Comparison of ENCODE assay signal across 1 cellular context in genomic region chr6:11711644-11711993, GRCh38.
A peak's percentile ranks its signal among the peaks of the same experiment; 100 is the strongest.
TF ChIP-seq lines count a peak whose summit lies in the region.

No MANE protein-coding gene starts in this region.

TF ChIP-seq in GM12878, 131 proteins besides CTCF, POLR2A, EP300 and RAD21 (continued from another document and continues in another):
- TF ChIP-seq GABPA (IDR thresholded peaks at IDR 0.05; ENCODE audit: low read depth) (peak; percentile 51; the same call in 1 of the 2 replicates), ZNF384 (IDR thresholded peaks at IDR 0.05; ENCODE audit: borderline replicate concordance, low read depth, low read length) (peak; percentile 36; the same call in 1 of the 2 replicates), ELK1 (IDR thresholded peaks at IDR 0.05; ENCODE audit: low read depth, low read length) (no peak), ZSCAN29 (IDR thresholded peaks at IDR 0.05) (no peak), HDGF (IDR thresholded peaks at IDR 0.05) (no peak), CREM (IDR thresholded peaks at IDR 0.05; ENCODE audit: low read depth) (peak; percentile 88), PAX5 (IDR thresholded peaks at IDR 0.05; ENCODE audit: borderline replicate concordance, low read depth, low read length) (peak; percentile 88; the same call in 1 of the 2 replicates), ZNF207 (IDR thresholded peaks at IDR 0.05; ENCODE audit: borderline replicate concordance) (no peak), RB1 (IDR thresholded peaks at IDR 0.05; ENCODE audit: borderline replicate concordance) (no peak), CBX5 (IDR thresholded peaks at IDR 0.05; ENCODE audit: low read depth) (peak; percentile 80; the same call in 1 of the 2 replicates), CHD4 (IDR thresholded peaks at IDR 0.05) (no peak), NR2C2 (IDR thresholded peaks at IDR 0.05; ENCODE audit: borderline replicate concordance, control insufficient read depth, insufficient read length, low read depth) (no peak), TARDBP (IDR thresholded peaks at IDR 0.05; ENCODE audit: borderline replicate concordance) (no peak), SMARCA5 (IDR thresholded peaks at IDR 0.05) (no peak), POLR2AphosphoS5 (IDR thresholded peaks at IDR 0.05; ENCODE audit: low read length) (no peak; the same call in 1 of the 2 replicates), USF2 (IDR thresholded peaks at IDR 0.05; ENCODE audit: borderline replicate concordance, low read depth, low read length) (no peak; the same call in 1 of the 2 replicates), GATAD2B (conservative IDR thresholded peaks at IDR 0.05; ENCODE audit: low read depth) (no peak), STAT3 (IDR thresholded peaks at IDR 0.05; ENCODE audit: low read depth, low read length) (no peak), NFYA (IDR thresholded peaks at IDR 0.05; ENCODE audit: borderline replicate concordance, low read depth, low read length) (no peak), STAT1 (conservative IDR thresholded peaks at IDR 0.05) (no peak), RELA (IDR thresholded peaks at IDR 0.05; ENCODE audit: borderline replicate concordance, partially characterized antibody) (peak; percentile 81), ZNF274 (IDR thresholded peaks at IDR 0.05; ENCODE audit: insufficient read depth, insufficient read length) (no peak), ASH2L (IDR thresholded peaks at IDR 0.05; ENCODE audit: borderline replicate concordance, low read depth) (no peak), POU2F2 (IDR thresholded peaks at IDR 0.05; ENCODE audit: borderline replicate concordance, low read depth, low read length) (peak; percentile 59; the same call in 2 of the 3 replicates), TBL1XR1 (IDR thresholded peaks at IDR 0.05; ENCODE audit: low read depth, low read length) (0 out of 2 replicates have a peak, but pooled peaks have one; percentile 31), BMI1 (IDR thresholded peaks at IDR 0.05; ENCODE audit: borderline replicate concordance) (0 out of 2 replicates have a peak, but pooled peaks have one; percentile 18), SREBF2 (IDR thresholded peaks at IDR 0.05; ENCODE audit: low read length) (no peak), IRF3 (IDR thresholded peaks at IDR 0.05) (no peak), PML (IDR thresholded peaks at IDR 0.05; ENCODE audit: low read length) (peak; percentile 65; the same call in 1 of the 2 replicates), PAX8 (IDR thresholded peaks at IDR 0.05) (no peak), JUND (IDR thresholded peaks at IDR 0.05; ENCODE audit: low read depth, low read length) (peak; percentile 28; the same call in 1 of the 2 replicates), SREBF1 (IDR thresholded peaks at IDR 0.05; ENCODE audit: low read length) (no peak), RAD51 (IDR thresholded peaks at IDR 0.05) (no peak), CREB1 (IDR thresholded peaks at IDR 0.05; ENCODE audit: low read depth) (no peak; the same call in 1 of the 2 replicates), NR2C1 (IDR thresholded peaks at IDR 0.05) (no peak), SMAD5 (IDR thresholded peaks at IDR 0.05; ENCODE audit: low read depth) (no peak), FOXK2 (IDR thresholded peaks at IDR 0.05) (no peak), MYC (IDR thresholded peaks at IDR 0.05; ENCODE audit: insufficient read depth, insufficient read length, insufficient replicate concordance, low read length, severe bottlenecking) (no peak), RUNX3 (IDR thresholded peaks at IDR 0.05; ENCODE audit: low read length) (peak; percentile 82), EGR1 (IDR thresholded peaks at IDR 0.05; ENCODE audit: borderline replicate concordance in 1 of 2, low read depth in 2 of 2, low read length in 2 of 2) (peak in 1 of 2 experiments; percentile 78; a peak in 1 of 3 replicates)
- TF ChIP-seq, protein P1, sequence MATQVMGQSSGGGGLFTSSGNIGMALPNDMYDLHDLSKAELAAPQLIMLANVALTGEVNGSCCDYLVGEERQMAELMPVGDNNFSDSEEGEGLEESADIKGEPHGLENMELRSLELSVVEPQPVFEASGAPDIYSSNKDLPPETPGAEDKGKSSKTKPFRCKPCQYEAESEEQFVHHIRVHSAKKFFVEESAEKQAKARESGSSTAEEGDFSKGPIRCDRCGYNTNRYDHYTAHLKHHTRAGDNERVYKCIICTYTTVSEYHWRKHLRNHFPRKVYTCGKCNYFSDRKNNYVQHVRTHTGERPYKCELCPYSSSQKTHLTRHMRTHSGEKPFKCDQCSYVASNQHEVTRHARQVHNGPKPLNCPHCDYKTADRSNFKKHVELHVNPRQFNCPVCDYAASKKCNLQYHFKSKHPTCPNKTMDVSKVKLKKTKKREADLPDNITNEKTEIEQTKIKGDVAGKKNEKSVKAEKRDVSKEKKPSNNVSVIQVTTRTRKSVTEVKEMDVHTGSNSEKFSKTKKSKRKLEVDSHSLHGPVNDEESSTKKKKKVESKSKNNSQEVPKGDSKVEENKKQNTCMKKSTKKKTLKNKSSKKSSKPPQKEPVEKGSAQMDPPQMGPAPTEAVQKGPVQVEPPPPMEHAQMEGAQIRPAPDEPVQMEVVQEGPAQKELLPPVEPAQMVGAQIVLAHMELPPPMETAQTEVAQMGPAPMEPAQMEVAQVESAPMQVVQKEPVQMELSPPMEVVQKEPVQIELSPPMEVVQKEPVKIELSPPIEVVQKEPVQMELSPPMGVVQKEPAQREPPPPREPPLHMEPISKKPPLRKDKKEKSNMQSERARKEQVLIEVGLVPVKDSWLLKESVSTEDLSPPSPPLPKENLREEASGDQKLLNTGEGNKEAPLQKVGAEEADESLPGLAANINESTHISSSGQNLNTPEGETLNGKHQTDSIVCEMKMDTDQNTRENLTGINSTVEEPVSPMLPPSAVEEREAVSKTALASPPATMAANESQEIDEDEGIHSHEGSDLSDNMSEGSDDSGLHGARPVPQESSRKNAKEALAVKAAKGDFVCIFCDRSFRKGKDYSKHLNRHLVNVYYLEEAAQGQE (IDR thresholded peaks at IDR 0.05; ENCODE audit: low read depth, low read length): no peak
- TF ChIP-seq, protein P2, sequence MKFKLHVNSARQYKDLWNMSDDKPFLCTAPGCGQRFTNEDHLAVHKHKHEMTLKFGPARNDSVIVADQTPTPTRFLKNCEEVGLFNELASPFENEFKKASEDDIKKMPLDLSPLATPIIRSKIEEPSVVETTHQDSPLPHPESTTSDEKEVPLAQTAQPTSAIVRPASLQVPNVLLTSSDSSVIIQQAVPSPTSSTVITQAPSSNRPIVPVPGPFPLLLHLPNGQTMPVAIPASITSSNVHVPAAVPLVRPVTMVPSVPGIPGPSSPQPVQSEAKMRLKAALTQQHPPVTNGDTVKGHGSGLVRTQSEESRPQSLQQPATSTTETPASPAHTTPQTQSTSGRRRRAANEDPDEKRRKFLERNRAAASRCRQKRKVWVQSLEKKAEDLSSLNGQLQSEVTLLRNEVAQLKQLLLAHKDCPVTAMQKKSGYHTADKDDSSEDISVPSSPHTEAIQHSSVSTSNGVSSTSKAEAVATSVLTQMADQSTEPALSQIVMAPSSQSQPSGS (IDR thresholded peaks at IDR 0.05; ENCODE audit: low read length): peak; percentile 91
- TF ChIP-seq, protein P3, sequence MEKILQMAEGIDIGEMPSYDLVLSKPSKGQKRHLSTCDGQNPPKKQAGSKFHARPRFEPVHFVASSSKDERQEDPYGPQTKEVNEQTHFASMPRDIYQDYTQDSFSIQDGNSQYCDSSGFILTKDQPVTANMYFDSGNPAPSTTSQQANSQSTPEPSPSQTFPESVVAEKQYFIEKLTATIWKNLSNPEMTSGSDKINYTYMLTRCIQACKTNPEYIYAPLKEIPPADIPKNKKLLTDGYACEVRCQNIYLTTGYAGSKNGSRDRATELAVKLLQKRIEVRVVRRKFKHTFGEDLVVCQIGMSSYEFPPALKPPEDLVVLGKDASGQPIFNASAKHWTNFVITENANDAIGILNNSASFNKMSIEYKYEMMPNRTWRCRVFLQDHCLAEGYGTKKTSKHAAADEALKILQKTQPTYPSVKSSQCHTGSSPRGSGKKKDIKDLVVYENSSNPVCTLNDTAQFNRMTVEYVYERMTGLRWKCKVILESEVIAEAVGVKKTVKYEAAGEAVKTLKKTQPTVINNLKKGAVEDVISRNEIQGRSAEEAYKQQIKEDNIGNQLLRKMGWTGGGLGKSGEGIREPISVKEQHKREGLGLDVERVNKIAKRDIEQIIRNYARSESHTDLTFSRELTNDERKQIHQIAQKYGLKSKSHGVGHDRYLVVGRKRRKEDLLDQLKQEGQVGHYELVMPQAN (conservative IDR thresholded peaks at IDR 0.05): no peak
- TF ChIP-seq, protein P4, sequence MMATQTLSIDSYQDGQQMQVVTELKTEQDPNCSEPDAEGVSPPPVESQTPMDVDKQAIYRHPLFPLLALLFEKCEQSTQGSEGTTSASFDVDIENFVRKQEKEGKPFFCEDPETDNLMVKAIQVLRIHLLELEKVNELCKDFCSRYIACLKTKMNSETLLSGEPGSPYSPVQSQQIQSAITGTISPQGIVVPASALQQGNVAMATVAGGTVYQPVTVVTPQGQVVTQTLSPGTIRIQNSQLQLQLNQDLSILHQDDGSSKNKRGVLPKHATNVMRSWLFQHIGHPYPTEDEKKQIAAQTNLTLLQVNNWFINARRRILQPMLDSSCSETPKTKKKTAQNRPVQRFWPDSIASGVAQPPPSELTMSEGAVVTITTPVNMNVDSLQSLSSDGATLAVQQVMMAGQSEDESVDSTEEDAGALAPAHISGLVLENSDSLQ (IDR thresholded peaks at IDR 0.05): no peak
- TF ChIP-seq, protein P5, sequence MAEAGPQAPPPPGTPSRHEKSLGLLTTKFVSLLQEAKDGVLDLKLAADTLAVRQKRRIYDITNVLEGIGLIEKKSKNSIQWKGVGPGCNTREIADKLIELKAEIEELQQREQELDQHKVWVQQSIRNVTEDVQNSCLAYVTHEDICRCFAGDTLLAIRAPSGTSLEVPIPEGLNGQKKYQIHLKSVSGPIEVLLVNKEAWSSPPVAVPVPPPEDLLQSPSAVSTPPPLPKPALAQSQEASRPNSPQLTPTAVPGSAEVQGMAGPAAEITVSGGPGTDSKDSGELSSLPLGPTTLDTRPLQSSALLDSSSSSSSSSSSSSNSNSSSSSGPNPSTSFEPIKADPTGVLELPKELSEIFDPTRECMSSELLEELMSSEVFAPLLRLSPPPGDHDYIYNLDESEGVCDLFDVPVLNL (IDR thresholded peaks at IDR 0.05; ENCODE audit: low read depth, low read length): no peak
- TF ChIP-seq, protein P6, sequence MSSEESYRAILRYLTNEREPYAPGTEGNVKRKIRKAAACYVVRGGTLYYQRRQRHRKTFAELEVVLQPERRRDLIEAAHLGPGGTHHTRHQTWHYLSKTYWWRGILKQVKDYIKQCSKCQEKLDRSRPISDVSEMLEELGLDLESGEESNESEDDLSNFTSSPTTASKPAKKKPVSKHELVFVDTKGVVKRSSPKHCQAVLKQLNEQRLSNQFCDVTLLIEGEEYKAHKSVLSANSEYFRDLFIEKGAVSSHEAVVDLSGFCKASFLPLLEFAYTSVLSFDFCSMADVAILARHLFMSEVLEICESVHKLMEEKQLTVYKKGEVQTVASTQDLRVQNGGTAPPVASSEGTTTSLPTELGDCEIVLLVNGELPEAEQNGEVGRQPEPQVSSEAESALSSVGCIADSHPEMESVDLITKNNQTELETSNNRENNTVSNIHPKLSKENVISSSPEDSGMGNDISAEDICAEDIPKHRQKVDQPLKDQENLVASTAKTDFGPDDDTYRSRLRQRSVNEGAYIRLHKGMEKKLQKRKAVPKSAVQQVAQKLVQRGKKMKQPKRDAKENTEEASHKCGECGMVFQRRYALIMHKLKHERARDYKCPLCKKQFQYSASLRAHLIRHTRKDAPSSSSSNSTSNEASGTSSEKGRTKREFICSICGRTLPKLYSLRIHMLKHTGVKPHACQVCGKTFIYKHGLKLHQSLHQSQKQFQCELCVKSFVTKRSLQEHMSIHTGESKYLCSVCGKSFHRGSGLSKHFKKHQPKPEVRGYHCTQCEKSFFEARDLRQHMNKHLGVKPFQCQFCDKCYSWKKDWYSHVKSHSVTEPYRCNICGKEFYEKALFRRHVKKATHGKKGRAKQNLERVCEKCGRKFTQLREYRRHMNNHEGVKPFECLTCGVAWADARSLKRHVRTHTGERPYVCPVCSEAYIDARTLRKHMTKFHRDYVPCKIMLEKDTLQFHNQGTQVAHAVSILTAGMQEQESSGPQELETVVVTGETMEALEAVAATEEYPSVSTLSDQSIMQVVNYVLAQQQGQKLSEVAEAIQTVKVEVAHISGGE (CRISPR knock-in tag; IDR thresholded peaks at IDR 0.05): no peak
- TF ChIP-seq, protein P7, sequence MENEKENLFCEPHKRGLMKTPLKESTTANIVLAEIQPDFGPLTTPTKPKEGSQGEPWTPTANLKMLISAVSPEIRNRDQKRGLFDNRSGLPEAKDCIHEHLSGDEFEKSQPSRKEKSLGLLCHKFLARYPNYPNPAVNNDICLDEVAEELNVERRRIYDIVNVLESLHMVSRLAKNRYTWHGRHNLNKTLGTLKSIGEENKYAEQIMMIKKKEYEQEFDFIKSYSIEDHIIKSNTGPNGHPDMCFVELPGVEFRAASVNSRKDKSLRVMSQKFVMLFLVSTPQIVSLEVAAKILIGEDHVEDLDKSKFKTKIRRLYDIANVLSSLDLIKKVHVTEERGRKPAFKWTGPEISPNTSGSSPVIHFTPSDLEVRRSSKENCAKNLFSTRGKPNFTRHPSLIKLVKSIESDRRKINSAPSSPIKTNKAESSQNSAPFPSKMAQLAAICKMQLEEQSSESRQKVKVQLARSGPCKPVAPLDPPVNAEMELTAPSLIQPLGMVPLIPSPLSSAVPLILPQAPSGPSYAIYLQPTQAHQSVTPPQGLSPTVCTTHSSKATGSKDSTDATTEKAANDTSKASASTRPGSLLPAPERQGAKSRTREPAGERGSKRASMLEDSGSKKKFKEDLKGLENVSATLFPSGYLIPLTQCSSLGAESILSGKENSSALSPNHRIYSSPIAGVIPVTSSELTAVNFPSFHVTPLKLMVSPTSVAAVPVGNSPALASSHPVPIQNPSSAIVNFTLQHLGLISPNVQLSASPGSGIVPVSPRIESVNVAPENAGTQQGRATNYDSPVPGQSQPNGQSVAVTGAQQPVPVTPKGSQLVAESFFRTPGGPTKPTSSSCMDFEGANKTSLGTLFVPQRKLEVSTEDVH (IDR thresholded peaks at IDR 0.05; ENCODE audit: low read depth, partially characterized antibody): no peak
